ENCODE assay signal across 12 cellular contexts in genomic region chr16:20897897-20898296, GRCh38. TPM values are rescaled to one million over a fixed set of nuclear protein-coding genes. Genes with fewer than 3 reads are reported as not detected.
A peak's percentile ranks its signal among the peaks of the same experiment; 100 is the strongest.
DNase-seq lines count a peak whose midpoint lies in the region; ATAC-seq, FAIRE-seq and TF ChIP-seq lines count a peak whose summit lies in the region.
"Had no signal": no experiment of that assay in that cellular context is flagged by ENCODE, and none has a peak within 500 bp of the region (broad histone marks: within the 10 kb centered on the region; RNA-seq: fewer than 3 reads in every experiment).

No MANE protein-coding gene starts in this region.

- TF ChIP-seq CTCF in DOHH2 (IDR thresholded peaks at IDR 0.05; ENCODE audit: low read depth, low read length, poor library complexity, severe bottlenecking) (no peak), esophagus squamous epithelium (IDR thresholded peaks at IDR 0.05) (no peak), osteocyte (IDR thresholded peaks at IDR 0.05) (no peak)

- no peaks in the 10 kb centered on the region for H4K20me1 ChIP-seq in DOHH2 (ENCODE audit: control insufficient read depth, insufficient read depth, low read depth, low read length)

- H3K36me3 ChIP-seq in DOHH2 (ENCODE audit: control insufficient read depth, low read length): peaks cover 16% of the 10 kb centered on the region
- peaks cover 0 to 35% (median 0%) of the 10 kb centered on the region in 3 donors for H3K36me3 ChIP-seq in esophagus squamous epithelium

- H3K9me2 ChIP-seq in DOHH2 (replicated peaks; ENCODE audit: control insufficient read depth, low read length): no peaks in the 10 kb centered on the region

- H3K27ac ChIP-seq in DOHH2 (ENCODE audit: low read depth, low read length): no peak overlapping the region
- H3K27ac ChIP-seq in esophagus squamous epithelium: peak overlapping the region in 3 of 4 donors; percentile 40 to 99 (median 98)

- no peaks in the 10 kb centered on the region for H3K27me3 Mint-ChIP-seq in osteocyte (ENCODE audit: unreplicated experiment)

- H3K4me1 ChIP-seq in DOHH2 (ENCODE audit: control insufficient read depth, low read length) (peaks cover 31% of the 10 kb centered on the region), esophagus squamous epithelium (peaks cover 18 to 56% (median 32%) of the 10 kb centered on the region in 3 donors)

- no peak for TF ChIP-seq POLR2A in esophagus squamous epithelium (IDR thresholded peaks at IDR 0.05)

- H3K9me3 ChIP-seq in DOHH2 (ENCODE audit: control insufficient read depth, insufficient read depth, low read length) (no peaks in the 10 kb centered on the region), esophagus squamous epithelium (no peaks in the 10 kb centered on the region)

- H3K36me3 Mint-ChIP-seq in osteocyte (ENCODE audit: unreplicated experiment): peaks cover 9% of the 10 kb centered on the region

- WGBS in esophagus squamous epithelium, 2 donors: 56 to 67% methylated on average over 3 of the region's 3 CpGs

- H3K4me2 ChIP-seq in DOHH2 (ENCODE audit: low read length): 0 out of 2 replicates have a peak overlapping the region, but pooled peaks have one; percentile 9

- FAIRE-seq in RCC 7860 (lab: Jason Lieb, UNC): no peak
- FAIRE-seq: G401.6 had no signal

- H3K4me3 ChIP-seq in DOHH2 (ENCODE audit: low read length): no peak overlapping the region
- H3K4me3 ChIP-seq in esophagus squamous epithelium: peak overlapping the region in 1 of 4 donors; percentile 73

- H3K4me1 Mint-ChIP-seq in osteocyte (ENCODE audit: unreplicated experiment): peaks cover 42% of the 10 kb centered on the region

- peak overlapping the region; percentile 99 for H3K27ac Mint-ChIP-seq in osteocyte (ENCODE audit: unreplicated experiment)

- DNase-seq in RCC 7860 (ENCODE audit: low spot score) (peak; percentile 16), esophagus squamous epithelium (lab: John Stamatoyannopoulos, UW) (no peak), osteocyte (ENCODE audit: extremely low spot score, unreplicated experiment) (no peak), SIG-M5 treated with dmso at 0.1 percent for 504 hours (lab: John Stamatoyannopoulos, UW; ENCODE audit: unreplicated experiment) (no peak), glomerular visceral epithelial cell (ENCODE audit: extremely low spot score) (no peak)
- no peak for DNase-seq in activated CD8-positive, alpha-beta memory T cell treated with anti-CD3 and anti-CD28 coated beads for 24 hours
- DNase-seq: aorta, KG1 had no signal

- peaks cover 51% of the 10 kb centered on the region for H3K79me2 ChIP-seq in DOHH2 (ENCODE audit: control insufficient read depth, low read length)

- no peaks in the 10 kb centered on the region for H3K27me3 ChIP-seq in DOHH2 (ENCODE audit: control insufficient read depth, low read length)
- no peaks in the 10 kb centered on the region for H3K27me3 ChIP-seq in esophagus squamous epithelium

- H3F3A ChIP-seq in DOHH2 (ENCODE audit: control insufficient read depth, insufficient read depth): peaks cover 3% of the 10 kb centered on the region; the same call in 1 of the 2 replicates

- no peaks in the 10 kb centered on the region for H3K9me3 Mint-ChIP-seq in osteocyte (ENCODE audit: unreplicated experiment)

- intact Hi-C loops in esophagus squamous epithelium (cut with DNase I): no loop called here

- H3K4me3 Mint-ChIP-seq in osteocyte (ENCODE audit: unreplicated experiment): peak overlapping the region; percentile 87

- no peak for ATAC-seq in GM19351 (IDR thresholded peaks at IDR 0.05; ENCODE audit: unreplicated experiment)
- ATAC-seq: sciatic nerve had no signal

RNA-seq across cellular contexts. Expression of gene DCUN1D3, which starts 2.3 kb away (rescaled TPM):
- total RNA-seq in esophagus squamous epithelium (10 to 100 TPM; 14.5 to 37.2 (median 19.4) TPM), osteocyte (19.3 and 19.6 TPM in 2 replicates)

RNA-seq across cellular contexts. Expression of gene LYRM1, which starts 2.7 kb away (rescaled TPM):
- total RNA-seq in esophagus squamous epithelium (10 to 100 TPM; 21.9 to 37.9 (median 34.3) TPM), osteocyte (14.9 and 18.1 TPM in 2 replicates)
